ENCODE assay signal across 1 cellular context in the genomic region with DNA sequence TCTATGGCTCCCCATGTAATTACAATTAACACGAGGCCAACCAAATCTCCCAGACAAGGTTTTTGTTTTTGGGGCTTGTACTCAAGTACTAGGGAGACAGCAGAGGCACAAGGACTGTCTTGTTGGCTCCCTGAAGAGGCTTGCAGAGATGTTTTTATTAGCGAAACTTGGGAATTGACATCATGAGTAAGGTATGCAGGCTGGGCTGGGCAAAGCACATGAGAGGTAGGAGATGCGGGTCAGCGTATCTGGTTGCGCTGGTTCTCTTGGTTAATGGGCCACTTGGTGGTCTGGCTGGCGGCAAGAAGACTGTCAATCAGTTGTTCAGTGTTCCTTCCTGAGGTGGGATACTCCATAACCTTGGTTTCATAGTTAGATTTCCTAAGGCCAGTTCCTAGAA.
TF ChIP-seq lines count a peak whose summit lies in the region.

No MANE protein-coding gene starts in this region.

TF ChIP-seq in IMR-90, 13 proteins besides CTCF, POLR2A, EP300 and RAD21:
- no peak for TF ChIP-seq MAZ (IDR thresholded peaks at IDR 0.05; ENCODE audit: borderline replicate concordance, low read depth, low read length)
- TF ChIP-seq, protein P1, sequence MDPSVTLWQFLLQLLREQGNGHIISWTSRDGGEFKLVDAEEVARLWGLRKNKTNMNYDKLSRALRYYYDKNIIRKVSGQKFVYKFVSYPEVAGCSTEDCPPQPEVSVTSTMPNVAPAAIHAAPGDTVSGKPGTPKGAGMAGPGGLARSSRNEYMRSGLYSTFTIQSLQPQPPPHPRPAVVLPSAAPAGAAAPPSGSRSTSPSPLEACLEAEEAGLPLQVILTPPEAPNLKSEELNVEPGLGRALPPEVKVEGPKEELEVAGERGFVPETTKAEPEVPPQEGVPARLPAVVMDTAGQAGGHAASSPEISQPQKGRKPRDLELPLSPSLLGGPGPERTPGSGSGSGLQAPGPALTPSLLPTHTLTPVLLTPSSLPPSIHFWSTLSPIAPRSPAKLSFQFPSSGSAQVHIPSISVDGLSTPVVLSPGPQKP (IDR thresholded peaks at IDR 0.05; ENCODE audit: borderline replicate concordance, low read depth, low read length), result no peak
- no peak for TF ChIP-seq RCOR1 (IDR thresholded peaks at IDR 0.05; ENCODE audit: insufficient replicate concordance, low read length)
